2 cellular contexts compared by ENCODE assay signal in genomic region chr1:53576381-53576801, GRCh38.
TF ChIP-seq lines count a peak whose summit lies in the region.

No MANE protein-coding gene starts in this region.

TF ChIP-seq in IMR-90, 13 proteins besides CTCF, POLR2A, EP300 and RAD21:
- no peak for TF ChIP-seq FOS (IDR thresholded peaks at IDR 0.05; ENCODE audit: low read depth, low read length)
- no peak for TF ChIP-seq SMC3 (IDR thresholded peaks at IDR 0.05; ENCODE audit: low read depth, low read length)
- no peak for TF ChIP-seq CEBPB (IDR thresholded peaks at IDR 0.05; ENCODE audit: low read depth, low read length)
- TF ChIP-seq RCOR1 (IDR thresholded peaks at IDR 0.05; ENCODE audit: insufficient replicate concordance, low read length) = no peak
- TF ChIP-seq MXI1 (IDR thresholded peaks at IDR 0.05; ENCODE audit: borderline replicate concordance, low read depth, low read length) = no peak
- TF ChIP-seq NFE2L2 (IDR thresholded peaks at IDR 0.05; ENCODE audit: low read depth, low read length) = no peak
- no peak for TF ChIP-seq MAFK (IDR thresholded peaks at IDR 0.05; ENCODE audit: low read depth, low read length)
- TF ChIP-seq BHLHE40 (IDR thresholded peaks at IDR 0.05; ENCODE audit: low read depth, low read length) = no peak
- no peak for TF ChIP-seq MAZ (IDR thresholded peaks at IDR 0.05; ENCODE audit: borderline replicate concordance, low read depth, low read length)
- no peak for TF ChIP-seq USF2 (IDR thresholded peaks at IDR 0.05; ENCODE audit: low read depth, low read length)
- no peak for TF ChIP-seq CHD1 (IDR thresholded peaks at IDR 0.05; ENCODE audit: low read depth, low read length)
- no peak for TF ChIP-seq ELK1 (IDR thresholded peaks at IDR 0.05; ENCODE audit: borderline replicate concordance, low read depth, low read length)
- no peak for TF ChIP-seq RFX5 (IDR thresholded peaks at IDR 0.05; ENCODE audit: low read depth, low read length)
TF ChIP-seq in IMR-90: peak in this region for 0.

TF ChIP-seq in H1, 55 proteins besides CTCF, POLR2A, EP300 and RAD21:
- no peak for TF ChIP-seq JUND (IDR thresholded peaks at IDR 0.05; ENCODE audit: low read length)
- TF ChIP-seq E2F6 (IDR thresholded peaks at IDR 0.05) = no peak
- TF ChIP-seq POLR2AphosphoS5 (IDR thresholded peaks at IDR 0.05; ENCODE audit: low read depth, low read length) = no peak
- no peak for TF ChIP-seq MAX (IDR thresholded peaks at IDR 0.05)
- TF ChIP-seq NRF1 (IDR thresholded peaks at IDR 0.05; ENCODE audit: low read depth, low read length) = no peak
- no peak for TF ChIP-seq PHF8 (conservative IDR thresholded peaks at IDR 0.05; ENCODE audit: low read depth, low read length)
- no peak for TF ChIP-seq CBX8 (IDR thresholded peaks at IDR 0.05; ENCODE audit: borderline replicate concordance, low read depth, low read length)
- TF ChIP-seq RBBP5 (IDR thresholded peaks at IDR 0.05; ENCODE audit: borderline replicate concordance, low read depth, low read length) = no peak
- no peak for TF ChIP-seq BRCA1 (IDR thresholded peaks at IDR 0.05; ENCODE audit: low read depth, low read length)
- TF ChIP-seq CTBP2 (IDR thresholded peaks at IDR 0.05; ENCODE audit: borderline replicate concordance, insufficient read depth, insufficient read length, low read length) = no peak
- TF ChIP-seq TEAD4 (IDR thresholded peaks at IDR 0.05; ENCODE audit: low read depth, low read length) = no peak
- no peak for TF ChIP-seq RFX5 (IDR thresholded peaks at IDR 0.05; ENCODE audit: borderline replicate concordance, low read depth, low read length)
- no peak for TF ChIP-seq BACH1 (IDR thresholded peaks at IDR 0.05; ENCODE audit: low read length)
